Comparison of ENCODE assay signal across 20 cellular contexts in genomic region chr22:29254283-29254653, GRCh38. TPM values are rescaled to one million over a fixed set of nuclear protein-coding genes. Genes with fewer than 3 reads are reported as not detected.
DNase-seq lines count a peak whose midpoint lies in the region; ATAC-seq and TF ChIP-seq lines count a peak whose summit lies in the region.
"Had no signal": no experiment of that assay in that cellular context is flagged by ENCODE, and none has a peak within 500 bp of the region (broad histone marks: within the 10 kb centered on the region; RNA-seq: fewer than 3 reads in every experiment).

No MANE protein-coding gene starts in this region.

- DNase-seq in activated T-cell treated with anti-CD3 and anti-CD28 coated beads, Interleukin-2, amount 50 U/mL, for 24 hours: peak; percentile 11
- no peak for DNase-seq in activated T-cell treated with anti-CD3 and anti-CD28 coated beads, Interleukin-2, amount 50 U/mL, for 4 hours
- no peak for DNase-seq in WERI-Rb-1
- no peak for DNase-seq in neuronal stem cell (ENCODE audit: low spot score)
- DNase-seq in NCI-H1436 (lab: John Stamatoyannopoulos, UW): no peak
- no peak for DNase-seq in PC-3
- DNase-seq: BE2C; CD4-positive, CD25-positive, alpha-beta regulatory T cell; DMS79; KG1; NCI-H1105 treated with DMSO at 0.1 percent for 48 hours; NCI-H1694; NCI-H2081; NCI-H2171; NCI-H345; OCI-M1 had no signal

- no peak overlapping the region for H4K91ac ChIP-seq in neuronal stem cell (ENCODE audit: low read depth, low read length, poor library complexity)

- POLR2A ChIA-PET in HEK293 (lab: Yijun Ruan, JAX) (no interaction called here), PC-3 (lab: Charles Lee; ENCODE audit: unreplicated experiment) (no interaction called here)

- H3K27me3 ChIP-seq in WERI-Rb-1 (ENCODE audit: insufficient read depth, low read depth, severe bottlenecking) (no peaks in the 10 kb centered on the region), neuronal stem cell (ENCODE audit: control insufficient read depth in 3 of 3, insufficient read depth in 3 of 3, low read depth in 1 of 3, low read length in 3 of 3) (no peaks in the 10 kb centered on the region), PC-3 (ENCODE audit: low read length) (no peaks in the 10 kb centered on the region)
- H3K27me3 ChIP-seq: BE2C, SJSA1 had no signal

- H2BK15ac ChIP-seq in neuronal stem cell (ENCODE audit: low read length): no peak overlapping the region

- no peaks in the 10 kb centered on the region for H3K4me1 Mint-ChIP-seq in activated T-cell treated with anti-CD3 and anti-CD28 coated beads, Interleukin-2, amount 50 U/mL, for 24 hours (ENCODE audit: low read depth)
- no peaks in the 10 kb centered on the region for H3K4me1 Mint-ChIP-seq in activated T-cell treated with anti-CD3 and anti-CD28 coated beads, Interleukin-2, amount 50 U/mL, for 4 hours (ENCODE audit: low read depth)

- intact Hi-C loops in PC-3 (cut with micrococcal nuclease): no loop called here

- H3K23ac ChIP-seq in neuronal stem cell (ENCODE audit: low read depth, low read length, poor library complexity): no peak overlapping the region

- no TSS peak for BruUV-seq in PC-3 (replicated peaks; lab: Mats Ljungman, UMichigan)

- peak overlapping the region; percentile 10 for H3K14ac ChIP-seq in neuronal stem cell (ENCODE audit: low read length)

- no peak overlapping the region for H3K27ac Mint-ChIP-seq in activated T-cell treated with anti-CD3 and anti-CD28 coated beads, Interleukin-2, amount 50 U/mL, for 24 hours

- H3F3A ChIP-seq in PC-3 (ENCODE audit: low read length, unreplicated experiment): no peaks in the 10 kb centered on the region

- no peak overlapping the region for H3K4me3 ChIP-seq in HEK293 (ENCODE audit: low read depth, low read length)
- no peak overlapping the region for H3K4me3 ChIP-seq in WERI-Rb-1 (ENCODE audit: low read depth, low read length)
- H3K4me3 ChIP-seq in neuronal stem cell (ENCODE audit: low read length in 2 of 2): no peak overlapping the region
- H3K4me3 ChIP-seq in PC-3 (ENCODE audit: low read length): no peak overlapping the region
- H3K4me3 ChIP-seq: GM12878, SJSA1 had no signal

- CTCF ChIA-PET in HEK293 (lab: Yijun Ruan, JAX): interaction anchor here (0.7 to 4.4 kb wide), 2 partner anchors 9 to 12 kb away, joined by 3 to 30 read pairs; no protein-coding TSS in a partner anchor
- CTCF ChIA-PET in PC-3 (lab: Charles Lee): no interaction called here

- H3K4me2 ChIP-seq in neuronal stem cell (ENCODE audit: insufficient read depth, low read length, poor library complexity, severe bottlenecking): no peak overlapping the region
- no peak overlapping the region for H3K4me2 ChIP-seq in PC-3 (ENCODE audit: low read length)

- no peaks in the 10 kb centered on the region for H3K79me1 ChIP-seq in neuronal stem cell (ENCODE audit: low read depth, low read length)

- H4K20me1 ChIP-seq in PC-3 (ENCODE audit: low read length): no peaks in the 10 kb centered on the region

- ATAC-seq in activated T-cell treated with anti-CD3 and anti-CD28 coated beads, Interleukin-2, amount 50 U/mL, for 4 hours: no peak
- ATAC-seq in PC-3: no peak
- ATAC-seq: GM12878, Right ventricle myocardium inferior had no signal

- H3K9me3 Mint-ChIP-seq in activated T-cell treated with anti-CD3 and anti-CD28 coated beads, Interleukin-2, amount 50 U/mL, for 24 hours: no peaks in the 10 kb centered on the region
- no peaks in the 10 kb centered on the region for H3K9me3 Mint-ChIP-seq in activated T-cell treated with anti-CD3 and anti-CD28 coated beads, Interleukin-2, amount 50 U/mL, for 4 hours
- H3K9me3 Mint-ChIP-seq: CD4-positive, CD25-positive, alpha-beta regulatory T cell had no signal

- no peaks in the 10 kb centered on the region for H3K36me3 Mint-ChIP-seq in activated T-cell treated with anti-CD3 and anti-CD28 coated beads, Interleukin-2, amount 50 U/mL, for 24 hours (ENCODE audit: low read depth)
- no peaks in the 10 kb centered on the region for H3K36me3 Mint-ChIP-seq in activated T-cell treated with anti-CD3 and anti-CD28 coated beads, Interleukin-2, amount 50 U/mL, for 4 hours (ENCODE audit: insufficient read depth)
- H3K36me3 Mint-ChIP-seq: CD4-positive, CD25-positive, alpha-beta regulatory T cell had no signal

- TF ChIP-seq CTCF in HEK293 (tag by site-specific recombination; IDR thresholded peaks at IDR 0.05) (no peak), WERI-Rb-1 (IDR thresholded peaks at IDR 0.05; ENCODE audit: low read depth, low read length) (no peak), PC-3 (conservative IDR thresholded peaks at IDR 0.05; ENCODE audit: low read depth, low read length) (no peak)

- H3K18ac ChIP-seq in neuronal stem cell (ENCODE audit: low read length): peak overlapping the region; percentile 16

- no peak overlapping the region for H2AFZ ChIP-seq in neuronal stem cell (ENCODE audit: low read length)
- H2AFZ ChIP-seq in PC-3 (ENCODE audit: low read length): no peak overlapping the region

- H3K4me1 ChIP-seq in HEK293 (ENCODE audit: control insufficient read depth, insufficient read depth, low read length): no peaks in the 10 kb centered on the region
- H3K4me1 ChIP-seq in neuronal stem cell (ENCODE audit: control insufficient read depth in 2 of 2, insufficient read depth in 1 of 2, low read depth in 1 of 2, low read length in 2 of 2): no peaks in the 10 kb centered on the region
- H3K4me1 ChIP-seq in PC-3 (ENCODE audit: insufficient read depth, low read length): no peaks in the 10 kb centered on the region
- H3K4me1 ChIP-seq: BE2C, SJSA1 had no signal

- H2BK12ac ChIP-seq in neuronal stem cell (ENCODE audit: low read length): no peak overlapping the region

- no peak overlapping the region for H3K4ac ChIP-seq in neuronal stem cell (ENCODE audit: low read length)

- H3K9ac ChIP-seq in neuronal stem cell (ENCODE audit: low read depth, low read length, poor library complexity) (no peak overlapping the region), PC-3 (ENCODE audit: low read length) (no peak overlapping the region)

- H2BK120ac ChIP-seq in neuronal stem cell (ENCODE audit: low read depth, low read length): no peak overlapping the region

- H3K36me3 ChIP-seq in HEK293 (ENCODE audit: control insufficient read depth in 2 of 2, insufficient read depth in 1 of 2, low read length in 2 of 2): peaks cover 0 to 5% of the 10 kb centered on the region in 2 experiments; a peak in 1 of 3 replicates
- peaks cover 5% of the 10 kb centered on the region for H3K36me3 ChIP-seq in WERI-Rb-1
- H3K36me3 ChIP-seq in neuronal stem cell (replicated peaks in 1 of 2; ENCODE audit: control insufficient read depth in 2 of 2, insufficient read depth in 2 of 2, low read length in 2 of 2): peaks cover 4 to 32% of the 10 kb centered on the region in 2 donors
- no peaks in the 10 kb centered on the region for H3K36me3 ChIP-seq in PC-3 (ENCODE audit: low read depth, low read length)
- H3K36me3 ChIP-seq: BE2C had no signal

- H2AK5ac ChIP-seq in neuronal stem cell (ENCODE audit: low read depth, low read length): no peak overlapping the region

- no peak overlapping the region for H4K8ac ChIP-seq in neuronal stem cell (ENCODE audit: low read depth, low read length)

- no CpG with 5 or more reads among the region's 4 CpGs for WGBS in neuronal stem cell (ENCODE audit: extremely low coverage in 2 of 2, insufficient read length in 2 of 2, insufficient replicate concordance in 1 of 2), 2 donors

- no peak overlapping the region for H3K27ac ChIP-seq in HEK293 (ENCODE audit: extremely low read depth, low read depth, low read length)
- H3K27ac ChIP-seq in WERI-Rb-1: peak overlapping the region; percentile 32
- no peak overlapping the region for H3K27ac ChIP-seq in neuronal stem cell (replicated peaks; ENCODE audit: low read length)
- H3K27ac ChIP-seq in PC-3 (ENCODE audit: low read length): no peak overlapping the region
- H3K27ac ChIP-seq: SJSA1 had no signal

- H3K9me2 ChIP-seq in PC-3 (replicated peaks; ENCODE audit: low read length): no peaks in the 10 kb centered on the region

- no peak overlapping the region for H2BK5ac ChIP-seq in neuronal stem cell (ENCODE audit: low read length)

- H3K27me3 Mint-ChIP-seq in activated T-cell treated with anti-CD3 and anti-CD28 coated beads, Interleukin-2, amount 50 U/mL, for 24 hours: no peaks in the 10 kb centered on the region
- H3K27me3 Mint-ChIP-seq in activated T-cell treated with anti-CD3 and anti-CD28 coated beads, Interleukin-2, amount 50 U/mL, for 4 hours (ENCODE audit: low read depth): peaks cover 2% of the 10 kb centered on the region

- no peak overlapping the region for H3K4me3 Mint-ChIP-seq in activated T-cell treated with anti-CD3 and anti-CD28 coated beads, Interleukin-2, amount 50 U/mL, for 24 hours
- no peak overlapping the region for H3K4me3 Mint-ChIP-seq in activated T-cell treated with anti-CD3 and anti-CD28 coated beads, Interleukin-2, amount 50 U/mL, for 4 hours
- H3K4me3 Mint-ChIP-seq: CD4-positive, CD25-positive, alpha-beta regulatory T cell had no signal

- H3K9me3 ChIP-seq in HEK293 (ENCODE audit: control insufficient read depth, insufficient read depth, low read depth, low read length) (no peaks in the 10 kb centered on the region), WERI-Rb-1 (ENCODE audit: severe bottlenecking) (no peaks in the 10 kb centered on the region), neuronal stem cell (replicated peaks in 1 of 2; ENCODE audit: control insufficient read depth in 2 of 2, insufficient read depth in 1 of 2, low read depth in 1 of 2, low read length in 2 of 2) (no peaks in the 10 kb centered on the region), PC-3 (ENCODE audit: low read length) (no peaks in the 10 kb centered on the region)
- H3K9me3 ChIP-seq: BE2C, SJSA1 had no signal

- H3K79me2 ChIP-seq in PC-3 (ENCODE audit: low read length): no peaks in the 10 kb centered on the region

TF ChIP-seq in HEK293, 187 proteins besides CTCF, POLR2A, EP300 and RAD21:
- TF ChIP-seq ZNF76 (tag by site-specific recombination; IDR thresholded peaks at IDR 0.05; ENCODE audit: borderline replicate concordance, low read depth) (0 out of 2 replicates have a peak, but pooled peaks have one; percentile 24), GLIS1 (tag by site-specific recombination; IDR thresholded peaks at IDR 0.05) (no peak)

RNA-seq across cellular contexts. Expression of gene RHBDD3, which starts 13.5 kb away (rescaled TPM):
- 10 to 100 TPM; 52.0 to 61.0 (median 56.8) TPM for total RNA-seq in activated T-cell treated with anti-CD3 and anti-CD28 coated beads, Interleukin-2, amount 50 U/mL, for 4 hours
- 25.1 TPM for polyA plus RNA-seq in neuronal stem cell (2013, experiment 1 of 2)
- 24.1 TPM for polyA plus RNA-seq in neuronal stem cell (2013, experiment 2 of 2)
- 23.7 and 33.1 TPM in 2 replicates for total RNA-seq in PC-3 (2014; rRNA removed)

RNA-seq across cellular contexts. Expression of gene EWSR1, which starts 13.8 kb away (rescaled TPM):
- 100 to 1,000 TPM; 458 to 522 (median 474) TPM for total RNA-seq in activated T-cell treated with anti-CD3 and anti-CD28 coated beads, Interleukin-2, amount 50 U/mL, for 4 hours
- 271 TPM for polyA plus RNA-seq in neuronal stem cell (2013, experiment 1 of 2)
- 267 TPM for polyA plus RNA-seq in neuronal stem cell (2013, experiment 2 of 2)
- total RNA-seq in PC-3 (2014; rRNA removed): 288 and 321 TPM in 2 replicates

RNA-seq across cellular contexts. Expression of gene EMID1, which starts 48.6 kb away (rescaled TPM):
- total RNA-seq in activated T-cell treated with anti-CD3 and anti-CD28 coated beads, Interleukin-2, amount 50 U/mL, for 4 hours: under 1 TPM in 2 of 3 donors, not detected in 1; 0.20 to 0.22 TPM
- 10.7 TPM for polyA plus RNA-seq in neuronal stem cell (2013, experiment 1 of 2)
- 10.3 TPM for polyA plus RNA-seq in neuronal stem cell (2013, experiment 2 of 2)
- 1.2 and 1.3 TPM in 2 replicates for total RNA-seq in PC-3 (2014; rRNA removed)

RNA-seq across cellular contexts. Expression of gene GAS2L1, which starts 52.2 kb away (rescaled TPM):
- total RNA-seq in activated T-cell treated with anti-CD3 and anti-CD28 coated beads, Interleukin-2, amount 50 U/mL, for 4 hours: under 1 TPM; 0.37 to 0.90 (median 0.56) TPM
- 7.7 TPM for polyA plus RNA-seq in neuronal stem cell (2013, experiment 1 of 2)
- 7.4 TPM for polyA plus RNA-seq in neuronal stem cell (2013, experiment 2 of 2)
- total RNA-seq in PC-3 (2014; rRNA removed): 58.4 and 75.7 TPM in 2 replicates
